Comparison of ENCODE assay signal across 2 cellular contexts in the genomic region with DNA sequence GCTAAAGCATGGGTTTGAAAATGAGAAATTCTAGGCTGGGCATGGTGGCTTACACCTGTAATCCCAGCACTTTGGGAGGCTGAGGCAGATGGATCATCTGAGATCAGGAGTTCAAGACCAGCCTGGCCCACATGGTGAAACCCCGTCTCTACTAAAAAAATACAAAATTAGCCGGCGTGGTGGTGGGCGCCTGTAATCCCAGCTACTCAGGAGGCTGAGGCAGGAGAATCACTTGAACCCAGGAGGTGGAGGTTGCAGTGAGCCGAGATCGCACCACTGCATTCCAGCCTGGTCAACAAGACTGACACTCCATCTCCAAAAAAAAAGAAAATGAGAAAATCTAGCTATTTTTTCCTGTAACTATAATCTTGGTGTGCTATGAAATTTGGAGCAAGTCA. TPM values are rescaled to one million over a fixed set of nuclear protein-coding genes. Genes with fewer than 3 reads are reported as not detected.
"Had no signal": no experiment of that assay in that cellular context is flagged by ENCODE, and none has a peak within 500 bp of the region (broad histone marks: within the 10 kb centered on the region; RNA-seq: fewer than 3 reads in every experiment).

No MANE protein-coding gene starts in this region.

RNA-seq across cellular contexts. Expression of a gene that starts 40.8 kb away (rescaled TPM):
- total RNA-seq: activated CD4-positive, alpha-beta memory T cell treated with anti-CD3 and anti-CD28 coated beads, Interleukin-2, amount 10 ng/mL, durations not matched to agents 7 days and 5 days; activated CD8-positive, alpha-beta memory T cell treated with anti-CD3 and anti-CD28 coated beads, Interleukin-2, amount 10 ng/mL, durations not matched to agents 7 days and 5 days had no signal
